1 cellular context compared by ENCODE assay signal in the genomic region with DNA sequence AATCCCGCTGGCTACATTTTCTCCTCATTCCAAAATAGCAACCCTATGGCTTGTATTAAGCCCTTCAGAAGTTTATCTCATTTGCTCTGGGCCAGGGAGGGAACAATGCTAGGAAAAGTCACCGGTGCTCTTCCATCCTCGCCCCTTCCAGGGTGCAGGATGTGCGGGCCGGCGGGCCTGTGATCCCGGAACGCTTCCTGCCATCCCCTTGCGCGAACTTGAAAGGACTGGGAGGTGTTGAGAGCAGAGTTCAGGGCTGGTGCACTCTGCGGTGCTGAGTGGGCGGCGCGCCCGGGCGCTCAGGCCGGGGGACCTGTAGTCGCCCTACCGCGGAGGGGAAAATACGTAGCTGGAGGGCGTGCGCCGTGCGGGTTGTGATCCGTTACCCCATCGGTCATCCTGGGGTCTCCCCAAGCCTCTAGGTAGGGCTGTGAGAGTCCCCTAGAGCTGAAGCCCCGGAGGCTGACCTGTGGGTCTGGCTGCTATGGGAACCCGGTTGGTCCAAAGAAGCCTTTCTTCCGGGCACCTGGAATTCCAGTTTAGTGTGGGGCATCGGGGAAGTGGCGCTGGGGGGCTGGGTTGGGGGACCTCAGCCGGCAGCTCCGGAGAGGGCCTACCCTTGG.
TF ChIP-seq lines count a peak whose summit lies in the region.

No MANE protein-coding gene starts in this region.

TF ChIP-seq in HepG2, 621 proteins besides CTCF, POLR2A, EP300 and RAD21 (continued from another document and continues in another):
- TF ChIP-seq, protein P1, sequence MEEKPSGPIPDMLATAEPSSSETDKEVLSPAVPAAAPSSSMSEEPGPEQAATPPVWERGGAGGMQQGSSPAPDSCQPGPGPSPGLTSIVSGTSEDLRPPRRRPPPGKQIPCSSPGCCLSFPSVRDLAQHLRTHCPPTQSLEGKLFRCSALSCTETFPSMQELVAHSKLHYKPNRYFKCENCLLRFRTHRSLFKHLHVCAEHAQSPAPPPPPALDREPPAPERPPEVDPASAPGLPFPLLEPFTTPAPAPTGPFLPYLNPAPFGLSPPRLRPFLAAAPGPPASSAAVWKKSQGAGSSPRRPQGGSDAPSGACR (CRISPR knock-in tag; IDR thresholded peaks at IDR 0.05) = no peak
- TF ChIP-seq ERF (CRISPR knock-in tag; IDR thresholded peaks at IDR 0.05) (peak; percentile 69; the same call in 1 of the 2 replicates), YY1 (IDR thresholded peaks at IDR 0.05; ENCODE audit: insufficient read depth, insufficient replicate concordance, low read depth, low read length) (peak; percentile 13), REPIN1 (CRISPR knock-in tag; IDR thresholded peaks at IDR 0.05; ENCODE audit: borderline replicate concordance, low read depth) (peak; percentile 52; the same call in 1 of the 2 replicates), ZKSCAN8 (CRISPR knock-in tag; IDR thresholded peaks at IDR 0.05; ENCODE audit: borderline replicate concordance) (0 out of 2 replicates have a peak, but pooled peaks have one; percentile 28), GZF1 (CRISPR knock-in tag; IDR thresholded peaks at IDR 0.05) (0 out of 2 replicates have a peak, but pooled peaks have one; percentile 54), GABPB1 (CRISPR knock-in tag; IDR thresholded peaks at IDR 0.05) (peak; percentile 84), ASH2L (IDR thresholded peaks at IDR 0.05; ENCODE audit: insufficient read length, low read depth, low read length) (peak; percentile 29), LCORL (IDR thresholded peaks at IDR 0.05) (no peak), LCORL (CRISPR knock-in tag; IDR thresholded peaks at IDR 0.05) (peak; percentile 84; the same call in 1 of the 2 replicates), ZBTB38 (CRISPR knock-in tag; IDR thresholded peaks at IDR 0.05) (0 out of 2 replicates have a peak, but pooled peaks have one; percentile 28), RBFOX2 (IDR thresholded peaks at IDR 0.05; ENCODE audit: low read depth, low read length) (peak; percentile 74), ZNF629 (CRISPR knock-in tag; conservative IDR thresholded peaks at IDR 0.05) (peak; percentile 33; the same call in 1 of the 2 replicates), SALL2 (CRISPR knock-in tag; IDR thresholded peaks at IDR 0.05) (0 out of 2 replicates have a peak, but pooled peaks have one; percentile 22), SP4 (CRISPR knock-in tag; IDR thresholded peaks at IDR 0.05) (peak; percentile 49; the same call in 1 of the 2 replicates), ZNF331 (CRISPR knock-in tag; IDR thresholded peaks at IDR 0.05) (peak; percentile 75), SP140L (CRISPR knock-in tag; IDR thresholded peaks at IDR 0.05; ENCODE audit: borderline replicate concordance) (0 out of 2 replicates have a peak, but pooled peaks have one; percentile 62), ZFP1 (CRISPR knock-in tag; IDR thresholded peaks at IDR 0.05) (0 out of 2 replicates have a peak, but pooled peaks have one; percentile 33), FIP1L1 (IDR thresholded peaks at IDR 0.05; ENCODE audit: borderline replicate concordance, insufficient read depth, low read depth, low read length) (0 out of 2 replicates have a peak, but pooled peaks have one; percentile 35), KDM3A (CRISPR knock-in tag; IDR thresholded peaks at IDR 0.05; ENCODE audit: low read depth) (peak; percentile 41; the same call in 1 of the 2 replicates), RARA (CRISPR knock-in tag; IDR thresholded peaks at IDR 0.05) (peak; percentile 87), ZNF777 (CRISPR knock-in tag; IDR thresholded peaks at IDR 0.05) (peak; percentile 39; the same call in 1 of the 2 replicates), ZNF644 (CRISPR knock-in tag; IDR thresholded peaks at IDR 0.05; ENCODE audit: low read depth) (peak; percentile 36; the same call in 1 of the 2 replicates), PITX1 (CRISPR knock-in tag; IDR thresholded peaks at IDR 0.05) (peak; percentile 64; the same call in 1 of the 2 replicates), ZMYM2 (CRISPR knock-in tag; IDR thresholded peaks at IDR 0.05) (no peak), THAP11 (CRISPR knock-in tag; IDR thresholded peaks at IDR 0.05) (peak; percentile 61)
- TF ChIP-seq, protein P2, sequence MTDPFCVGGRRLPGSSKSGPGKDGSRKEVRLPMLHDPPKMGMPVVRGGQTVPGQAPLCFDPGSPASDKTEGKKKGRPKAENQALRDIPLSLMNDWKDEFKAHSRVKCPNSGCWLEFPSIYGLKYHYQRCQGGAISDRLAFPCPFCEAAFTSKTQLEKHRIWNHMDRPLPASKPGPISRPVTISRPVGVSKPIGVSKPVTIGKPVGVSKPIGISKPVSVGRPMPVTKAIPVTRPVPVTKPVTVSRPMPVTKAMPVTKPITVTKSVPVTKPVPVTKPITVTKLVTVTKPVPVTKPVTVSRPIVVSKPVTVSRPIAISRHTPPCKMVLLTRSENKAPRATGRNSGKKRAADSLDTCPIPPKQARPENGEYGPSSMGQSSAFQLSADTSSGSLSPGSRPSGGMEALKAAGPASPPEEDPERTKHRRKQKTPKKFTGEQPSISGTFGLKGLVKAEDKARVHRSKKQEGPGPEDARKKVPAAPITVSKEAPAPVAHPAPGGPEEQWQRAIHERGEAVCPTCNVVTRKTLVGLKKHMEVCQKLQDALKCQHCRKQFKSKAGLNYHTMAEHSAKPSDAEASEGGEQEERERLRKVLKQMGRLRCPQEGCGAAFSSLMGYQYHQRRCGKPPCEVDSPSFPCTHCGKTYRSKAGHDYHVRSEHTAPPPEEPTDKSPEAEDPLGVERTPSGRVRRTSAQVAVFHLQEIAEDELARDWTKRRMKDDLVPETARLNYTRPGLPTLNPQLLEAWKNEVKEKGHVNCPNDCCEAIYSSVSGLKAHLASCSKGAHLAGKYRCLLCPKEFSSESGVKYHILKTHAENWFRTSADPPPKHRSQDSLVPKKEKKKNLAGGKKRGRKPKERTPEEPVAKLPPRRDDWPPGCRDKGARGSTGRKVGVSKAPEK (CRISPR knock-in tag; IDR thresholded peaks at IDR 0.05; ENCODE audit: borderline replicate concordance) = peak; percentile 96; the same call in 1 of the 2 replicates
- TF ChIP-seq, protein P3, sequence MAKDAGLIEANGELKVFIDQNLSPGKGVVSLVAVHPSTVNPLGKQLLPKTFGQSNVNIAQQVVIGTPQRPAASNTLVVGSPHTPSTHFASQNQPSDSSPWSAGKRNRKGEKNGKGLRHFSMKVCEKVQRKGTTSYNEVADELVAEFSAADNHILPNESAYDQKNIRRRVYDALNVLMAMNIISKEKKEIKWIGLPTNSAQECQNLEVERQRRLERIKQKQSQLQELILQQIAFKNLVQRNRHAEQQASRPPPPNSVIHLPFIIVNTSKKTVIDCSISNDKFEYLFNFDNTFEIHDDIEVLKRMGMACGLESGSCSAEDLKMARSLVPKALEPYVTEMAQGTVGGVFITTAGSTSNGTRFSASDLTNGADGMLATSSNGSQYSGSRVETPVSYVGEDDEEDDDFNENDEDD (CRISPR knock-in tag; IDR thresholded peaks at IDR 0.05; ENCODE audit: borderline replicate concordance) = peak; percentile 84
- TF ChIP-seq, protein P4, sequence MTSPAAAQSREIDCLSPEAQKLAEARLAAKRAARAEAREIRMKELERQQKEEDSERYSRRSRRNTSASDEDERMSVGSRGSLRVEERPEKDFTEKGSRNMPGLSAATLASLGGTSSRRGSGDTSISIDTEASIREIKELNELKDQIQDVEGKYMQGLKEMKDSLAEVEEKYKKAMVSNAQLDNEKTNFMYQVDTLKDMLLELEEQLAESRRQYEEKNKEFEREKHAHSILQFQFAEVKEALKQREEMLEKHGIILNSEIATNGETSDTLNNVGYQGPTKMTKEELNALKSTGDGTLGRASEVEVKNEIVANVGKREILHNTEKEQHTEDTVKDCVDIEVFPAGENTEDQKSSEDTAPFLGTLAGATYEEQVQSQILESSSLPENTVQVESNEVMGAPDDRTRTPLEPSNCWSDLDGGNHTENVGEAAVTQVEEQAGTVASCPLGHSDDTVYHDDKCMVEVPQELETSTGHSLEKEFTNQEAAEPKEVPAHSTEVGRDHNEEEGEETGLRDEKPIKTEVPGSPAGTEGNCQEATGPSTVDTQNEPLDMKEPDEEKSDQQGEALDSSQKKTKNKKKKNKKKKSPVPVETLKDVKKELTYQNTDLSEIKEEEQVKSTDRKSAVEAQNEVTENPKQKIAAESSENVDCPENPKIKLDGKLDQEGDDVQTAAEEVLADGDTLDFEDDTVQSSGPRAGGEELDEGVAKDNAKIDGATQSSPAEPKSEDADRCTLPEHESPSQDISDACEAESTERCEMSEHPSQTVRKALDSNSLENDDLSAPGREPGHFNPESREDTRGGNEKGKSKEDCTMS (CRISPR knock-in tag; conservative IDR thresholded peaks at IDR 0.05) = peak; percentile 74; the same call in 1 of the 2 replicates
- TF ChIP-seq, protein P5, sequence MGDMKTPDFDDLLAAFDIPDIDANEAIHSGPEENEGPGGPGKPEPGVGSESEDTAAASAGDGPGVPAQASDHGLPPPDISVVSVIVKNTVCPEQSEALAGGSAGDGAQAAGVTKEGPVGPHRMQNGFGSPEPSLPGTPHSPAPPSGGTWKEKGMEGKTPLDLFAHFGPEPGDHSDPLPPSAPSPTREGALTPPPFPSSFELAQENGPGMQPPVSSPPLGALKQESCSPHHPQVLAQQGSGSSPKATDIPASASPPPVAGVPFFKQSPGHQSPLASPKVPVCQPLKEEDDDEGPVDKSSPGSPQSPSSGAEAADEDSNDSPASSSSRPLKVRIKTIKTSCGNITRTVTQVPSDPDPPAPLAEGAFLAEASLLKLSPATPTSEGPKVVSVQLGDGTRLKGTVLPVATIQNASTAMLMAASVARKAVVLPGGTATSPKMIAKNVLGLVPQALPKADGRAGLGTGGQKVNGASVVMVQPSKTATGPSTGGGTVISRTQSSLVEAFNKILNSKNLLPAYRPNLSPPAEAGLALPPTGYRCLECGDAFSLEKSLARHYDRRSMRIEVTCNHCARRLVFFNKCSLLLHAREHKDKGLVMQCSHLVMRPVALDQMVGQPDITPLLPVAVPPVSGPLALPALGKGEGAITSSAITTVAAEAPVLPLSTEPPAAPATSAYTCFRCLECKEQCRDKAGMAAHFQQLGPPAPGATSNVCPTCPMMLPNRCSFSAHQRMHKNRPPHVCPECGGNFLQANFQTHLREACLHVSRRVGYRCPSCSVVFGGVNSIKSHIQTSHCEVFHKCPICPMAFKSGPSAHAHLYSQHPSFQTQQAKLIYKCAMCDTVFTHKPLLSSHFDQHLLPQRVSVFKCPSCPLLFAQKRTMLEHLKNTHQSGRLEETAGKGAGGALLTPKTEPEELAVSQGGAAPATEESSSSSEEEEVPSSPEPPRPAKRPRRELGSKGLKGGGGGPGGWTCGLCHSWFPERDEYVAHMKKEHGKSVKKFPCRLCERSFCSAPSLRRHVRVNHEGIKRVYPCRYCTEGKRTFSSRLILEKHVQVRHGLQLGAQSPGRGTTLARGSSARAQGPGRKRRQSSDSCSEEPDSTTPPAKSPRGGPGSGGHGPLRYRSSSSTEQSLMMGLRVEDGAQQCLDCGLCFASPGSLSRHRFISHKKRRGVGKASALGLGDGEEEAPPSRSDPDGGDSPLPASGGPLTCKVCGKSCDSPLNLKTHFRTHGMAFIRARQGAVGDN (CRISPR knock-in tag; IDR thresholded peaks at IDR 0.05) = peak; percentile 74
- TF ChIP-seq, protein P6, sequence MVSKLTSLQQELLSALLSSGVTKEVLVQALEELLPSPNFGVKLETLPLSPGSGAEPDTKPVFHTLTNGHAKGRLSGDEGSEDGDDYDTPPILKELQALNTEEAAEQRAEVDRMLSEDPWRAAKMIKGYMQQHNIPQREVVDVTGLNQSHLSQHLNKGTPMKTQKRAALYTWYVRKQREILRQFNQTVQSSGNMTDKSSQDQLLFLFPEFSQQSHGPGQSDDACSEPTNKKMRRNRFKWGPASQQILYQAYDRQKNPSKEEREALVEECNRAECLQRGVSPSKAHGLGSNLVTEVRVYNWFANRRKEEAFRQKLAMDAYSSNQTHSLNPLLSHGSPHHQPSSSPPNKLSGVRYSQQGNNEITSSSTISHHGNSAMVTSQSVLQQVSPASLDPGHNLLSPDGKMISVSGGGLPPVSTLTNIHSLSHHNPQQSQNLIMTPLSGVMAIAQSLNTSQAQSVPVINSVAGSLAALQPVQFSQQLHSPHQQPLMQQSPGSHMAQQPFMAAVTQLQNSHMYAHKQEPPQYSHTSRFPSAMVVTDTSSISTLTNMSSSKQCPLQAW (CRISPR knock-in tag; IDR thresholded peaks at IDR 0.05) = peak; percentile 43; the same call in 1 of the 2 replicates
- TF ChIP-seq, protein P7, sequence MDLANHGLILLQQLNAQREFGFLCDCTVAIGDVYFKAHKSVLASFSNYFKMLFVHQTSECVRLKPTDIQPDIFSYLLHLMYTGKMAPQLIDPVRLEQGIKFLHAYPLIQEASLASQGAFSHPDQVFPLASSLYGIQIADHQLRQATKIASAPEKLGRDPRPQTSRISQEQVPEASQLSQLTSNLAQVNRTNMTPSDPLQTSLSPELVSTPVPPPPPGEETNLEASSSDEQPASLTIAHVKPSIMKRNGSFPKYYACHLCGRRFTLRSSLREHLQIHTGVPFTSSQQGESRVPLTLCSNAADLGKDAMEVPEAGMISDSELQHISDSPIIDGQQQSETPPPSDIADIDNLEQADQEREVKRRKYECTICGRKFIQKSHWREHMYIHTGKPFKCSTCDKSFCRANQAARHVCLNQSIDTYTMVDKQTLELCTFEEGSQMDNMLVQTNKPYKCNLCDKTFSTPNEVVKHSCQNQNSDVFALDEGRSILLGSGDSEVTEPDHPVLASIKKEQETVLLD (CRISPR knock-in tag; IDR thresholded peaks at IDR 0.05; ENCODE audit: low read depth) = no peak
- TF ChIP-seq, protein P8, sequence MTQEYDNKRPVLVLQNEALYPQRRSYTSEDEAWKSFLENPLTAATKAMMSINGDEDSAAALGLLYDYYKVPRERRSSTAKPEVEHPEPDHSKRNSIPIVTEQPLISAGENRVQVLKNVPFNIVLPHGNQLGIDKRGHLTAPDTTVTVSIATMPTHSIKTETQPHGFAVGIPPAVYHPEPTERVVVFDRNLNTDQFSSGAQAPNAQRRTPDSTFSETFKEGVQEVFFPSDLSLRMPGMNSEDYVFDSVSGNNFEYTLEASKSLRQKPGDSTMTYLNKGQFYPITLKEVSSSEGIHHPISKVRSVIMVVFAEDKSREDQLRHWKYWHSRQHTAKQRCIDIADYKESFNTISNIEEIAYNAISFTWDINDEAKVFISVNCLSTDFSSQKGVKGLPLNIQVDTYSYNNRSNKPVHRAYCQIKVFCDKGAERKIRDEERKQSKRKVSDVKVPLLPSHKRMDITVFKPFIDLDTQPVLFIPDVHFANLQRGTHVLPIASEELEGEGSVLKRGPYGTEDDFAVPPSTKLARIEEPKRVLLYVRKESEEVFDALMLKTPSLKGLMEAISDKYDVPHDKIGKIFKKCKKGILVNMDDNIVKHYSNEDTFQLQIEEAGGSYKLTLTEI (CRISPR knock-in tag; conservative IDR thresholded peaks at IDR 0.05) = no peak
- TF ChIP-seq, protein P9, sequence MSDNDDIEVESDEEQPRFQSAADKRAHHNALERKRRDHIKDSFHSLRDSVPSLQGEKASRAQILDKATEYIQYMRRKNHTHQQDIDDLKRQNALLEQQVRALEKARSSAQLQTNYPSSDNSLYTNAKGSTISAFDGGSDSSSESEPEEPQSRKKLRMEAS (IDR thresholded peaks at IDR 0.05) = peak; percentile 51; the same call in 1 of the 2 replicates
